11 cellular contexts compared by ENCODE assay signal in the genomic region with DNA sequence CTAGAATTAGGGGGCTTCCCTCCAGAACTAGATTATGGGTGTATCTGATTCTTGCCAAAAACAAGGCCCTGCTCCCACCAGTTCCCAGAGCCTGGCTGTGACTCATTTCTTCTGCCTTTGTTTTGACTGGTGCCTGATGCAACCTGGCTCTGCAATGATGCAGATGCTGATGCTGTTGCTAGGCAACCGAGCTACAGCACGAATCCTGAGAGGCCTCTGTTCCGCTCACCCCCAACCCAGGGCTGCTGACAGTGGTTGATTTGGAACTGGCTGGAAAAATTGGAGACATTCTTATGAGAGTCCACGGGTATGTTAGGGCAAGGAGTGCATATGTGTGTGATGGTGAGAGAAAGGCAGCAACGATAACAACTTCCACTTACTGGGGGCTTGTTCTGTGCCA.
DNase-seq lines count a peak whose midpoint lies in the region; FAIRE-seq and TF ChIP-seq lines count a peak whose summit lies in the region.
"Had no signal": no experiment of that assay in that cellular context is flagged by ENCODE, and none has a peak within 500 bp of the region (broad histone marks: within the 10 kb centered on the region; RNA-seq: fewer than 3 reads in every experiment).

No MANE protein-coding gene starts in this region.

- H3K9me3 ChIP-seq in H1 (ENCODE audit: insufficient read depth in 2 of 2, low read depth in 1 of 2, low read length in 1 of 2): no peaks in the 10 kb centered on the region

- no peak for TF ChIP-seq CTCF in H1 (IDR thresholded peaks at IDR 0.05; ENCODE audit: control extremely low read depth in 1 of 3, insufficient read depth in 1 of 3, low read depth in 1 of 3, low read length in 3 of 3)

- no peaks in the 10 kb centered on the region for H3K27me3 ChIP-seq in H1 (replicated peaks in 1 of 4; ENCODE audit: control insufficient read depth in 3 of 4, extremely low read depth in 1 of 4, insufficient read depth in 3 of 4, low read length in 3 of 4)

- no peak overlapping the region for H2AFZ ChIP-seq in H1 (ENCODE audit: low read length)

- CTCF ChIA-PET in H1 (lab: Charles Lee; ENCODE audit: partially characterized antibody): interaction anchor here (0.9 to 1.3 kb wide), 2 partner anchors 8 to 12 kb away, joined by 4 to 7 read pairs; no protein-coding TSS in a partner anchor

- no peak overlapping the region for H2BK15ac ChIP-seq in H1 (ENCODE audit: low read length)

- H3K18ac ChIP-seq in H1 (ENCODE audit: extremely low read depth, low read length): no peak overlapping the region

- H2BK20ac ChIP-seq in H1 (ENCODE audit: low read length): no peak overlapping the region

- H3K4me3 ChIP-seq in H1 (ENCODE audit: extremely low read depth in 1 of 4, insufficient read depth in 2 of 4, low read depth in 3 of 4, low read length in 4 of 4): no peak overlapping the region

- H2BK12ac ChIP-seq in H1 (ENCODE audit: low read depth, low read length): no peak overlapping the region; the same call in 1 of the 2 replicates

- H3K14ac ChIP-seq in H1 (ENCODE audit: insufficient read length): no peak overlapping the region

- peak; percentile 51 for DNase-seq in activated CD4-positive, alpha-beta T cell treated with anti-CD3 and anti-CD28 coated beads for 48 hours
- no peak for DNase-seq in activated CD4-positive, alpha-beta T cell treated with anti-CD3 and anti-CD28 coated beads for 1 hour
- DNase-seq in NCI-H510A (lab: John Stamatoyannopoulos, UW) (peak; percentile 59), H1 (ENCODE audit: low read depth in 1 of 2, low spot score in 2 of 2) (no peak), AML-193 (lab: John Stamatoyannopoulos, UW) (no peak), T1000 (lab: John Stamatoyannopoulos, UW) (no peak), GM12891 (ENCODE audit: insufficient read length, low spot score) (no peak)
- DNase-seq in stimulated activated CD4-positive, alpha-beta T cell treated with anti-CD3 and anti-CD28 coated beads, Interleukin-1b, Interleukin-23, amount 100 ng/mL, for 48 hours: peak; percentile 57
- DNase-seq: activated gamma-delta T cell treated with Interleukin-2 at 50 U/mL for 16 hours; effector CD8-positive, alpha-beta T cell; nephron progenitor cell had no signal

- no peak overlapping the region for H4K8ac ChIP-seq in H1 (ENCODE audit: extremely low read depth, insufficient read depth, low read length)

- H3K4me1 ChIP-seq in H1 (replicated peaks in 1 of 4; ENCODE audit: control insufficient read depth in 3 of 4, insufficient read depth in 4 of 4, low read length in 3 of 4): no peaks in the 10 kb centered on the region

- POLR2A ChIA-PET in H1 (lab: Charles Lee; ENCODE audit: partially characterized antibody): no interaction called here

- H3K23ac ChIP-seq in H1 (ENCODE audit: insufficient read length): no peak overlapping the region

- H2BK5ac ChIP-seq in H1 (ENCODE audit: low read depth, low read length): no peak overlapping the region

- H3K27ac ChIP-seq in H1 (ENCODE audit: low read depth, low read length): no peak overlapping the region

- no peak overlapping the region for H3K56ac ChIP-seq in H1 (replicated peaks; ENCODE audit: insufficient read length, low read depth, low read length)

- 81% methylated on average over 5 of the region's 5 CpGs; no CpG with 5 or more reads in 1 of the 2 experiments for WGBS in H1 (ENCODE audit: extremely low coverage in 1 of 2, insufficient coverage in 1 of 2, insufficient read length in 1 of 2, insufficient replicate concordance in 2 of 2, low coverage in 1 of 2, low lambda C conversion rate in 2 of 2, missing lambda C conversion rate in 1 of 2), 2 experiments

- H2BK120ac ChIP-seq in H1 (replicated peaks; ENCODE audit: low read depth, low read length): no peak overlapping the region

- no peak for FAIRE-seq in H1 (lab: Jason Lieb, UNC)
- no peak for FAIRE-seq in GM12891 (lab: Jason Lieb, UNC)

- H3K79me1 ChIP-seq in H1 (ENCODE audit: low read depth, low read length): no peaks in the 10 kb centered on the region

- H3K4me2 ChIP-seq in H1 (ENCODE audit: insufficient read depth in 1 of 2, low read depth in 2 of 2, low read length in 2 of 2): no peak overlapping the region

- H4K91ac ChIP-seq in H1 (replicated peaks; ENCODE audit: insufficient read length, low read length): no peak overlapping the region

- no peaks in the 10 kb centered on the region for H3K79me2 ChIP-seq in H1 (ENCODE audit: control insufficient read depth in 1 of 2, insufficient read depth in 2 of 2, low read length in 2 of 2)

- no peak for TF ChIP-seq POLR2A in H1 (IDR thresholded peaks at IDR 0.05; ENCODE audit: control extremely low read depth in 1 of 2, low read depth in 2 of 2, low read length in 2 of 2)
- no peak for TF ChIP-seq POLR2A in GM12891 (IDR thresholded peaks at IDR 0.05; ENCODE audit: low read depth, low read length)

- H3K9ac ChIP-seq in H1 (replicated peaks in 1 of 4; ENCODE audit: extremely low read depth in 1 of 4, low read depth in 3 of 4, low read length in 3 of 4): no peak overlapping the region

- no peak for TF ChIP-seq EP300 in H1 (IDR thresholded peaks at IDR 0.05; ENCODE audit: borderline replicate concordance in 1 of 2, low read depth in 2 of 2, low read length in 2 of 2)

- H3K23me2 ChIP-seq in H1 (ENCODE audit: low read depth, low read length): no peaks in the 10 kb centered on the region

- H4K20me1 ChIP-seq in H1 (replicated peaks in 1 of 2; ENCODE audit: control insufficient read depth in 1 of 2, insufficient read depth in 2 of 2, low read length in 2 of 2): no peaks in the 10 kb centered on the region

- TF ChIP-seq RAD21 in H1 (IDR thresholded peaks at IDR 0.05 in 1 of 2, conservative IDR thresholded peaks at IDR 0.05 in 1 of 2; ENCODE audit: low read depth in 2 of 2, low read length in 2 of 2): no peak

- no peak overlapping the region for H2AK5ac ChIP-seq in H1 (ENCODE audit: low read depth, low read length)

- H4K5ac ChIP-seq in H1 (ENCODE audit: insufficient read length, low read depth, low read length): no peak overlapping the region

- H3K36me3 ChIP-seq in H1 (ENCODE audit: control insufficient read depth in 2 of 4, insufficient read depth in 4 of 4, low read length in 3 of 4): no peaks in the 10 kb centered on the region; a peak in 1 of 8 replicates

- H3K4ac ChIP-seq in H1 (replicated peaks; ENCODE audit: insufficient read length, low read depth, low read length): no peak overlapping the region

TF ChIP-seq in H1, 55 proteins besides CTCF, POLR2A, EP300 and RAD21:
- TF ChIP-seq KDM1A (IDR thresholded peaks at IDR 0.05; ENCODE audit: borderline replicate concordance, low read length): no peak
- peak; percentile 77 for TF ChIP-seq CEBPB (IDR thresholded peaks at IDR 0.05; ENCODE audit: low read depth, low read length)

TF ChIP-seq in GM12891, 5 proteins besides CTCF, POLR2A, EP300 and RAD21:
- TF ChIP-seq TAF1 (IDR thresholded peaks at IDR 0.05; ENCODE audit: low read depth, low read length): no peak
- TF ChIP-seq PAX5 (IDR thresholded peaks at IDR 0.05; ENCODE audit: insufficient read depth, low read length, severe bottlenecking): no peak
- TF ChIP-seq POLR2AphosphoS5 (IDR thresholded peaks at IDR 0.05; ENCODE audit: low read depth, low read length): no peak
- TF ChIP-seq POU2F2 (IDR thresholded peaks at IDR 0.05; ENCODE audit: low read depth, low read length): no peak
- TF ChIP-seq SPI1 (IDR thresholded peaks at IDR 0.05; ENCODE audit: low read depth, low read length): no peak

Comparison
In these comparisons a context has a peak if more than half of its experiments do, and no peak if none do; other contexts are left out.
1. DNase-seq: peak in activated CD4-positive, alpha-beta T cell treated with anti-CD3 and anti-CD28 coated beads for 48 hours (single experiment), NCI-H510A (single experiment) and stimulated activated CD4-positive, alpha-beta T cell treated with anti-CD3 and anti-CD28 coated beads, Interleukin-1b, Interleukin-23, amount 100 ng/mL, for 48 hours (single experiment); none in activated CD4-positive, alpha-beta T cell treated with anti-CD3 and anti-CD28 coated beads for 1 hour (single experiment), H1 (0 of 2), AML-193 (0 of 2), T1000 (single experiment) and GM12891 (single experiment).